ENCODE assay signal across 9 cellular contexts in the genomic region with DNA sequence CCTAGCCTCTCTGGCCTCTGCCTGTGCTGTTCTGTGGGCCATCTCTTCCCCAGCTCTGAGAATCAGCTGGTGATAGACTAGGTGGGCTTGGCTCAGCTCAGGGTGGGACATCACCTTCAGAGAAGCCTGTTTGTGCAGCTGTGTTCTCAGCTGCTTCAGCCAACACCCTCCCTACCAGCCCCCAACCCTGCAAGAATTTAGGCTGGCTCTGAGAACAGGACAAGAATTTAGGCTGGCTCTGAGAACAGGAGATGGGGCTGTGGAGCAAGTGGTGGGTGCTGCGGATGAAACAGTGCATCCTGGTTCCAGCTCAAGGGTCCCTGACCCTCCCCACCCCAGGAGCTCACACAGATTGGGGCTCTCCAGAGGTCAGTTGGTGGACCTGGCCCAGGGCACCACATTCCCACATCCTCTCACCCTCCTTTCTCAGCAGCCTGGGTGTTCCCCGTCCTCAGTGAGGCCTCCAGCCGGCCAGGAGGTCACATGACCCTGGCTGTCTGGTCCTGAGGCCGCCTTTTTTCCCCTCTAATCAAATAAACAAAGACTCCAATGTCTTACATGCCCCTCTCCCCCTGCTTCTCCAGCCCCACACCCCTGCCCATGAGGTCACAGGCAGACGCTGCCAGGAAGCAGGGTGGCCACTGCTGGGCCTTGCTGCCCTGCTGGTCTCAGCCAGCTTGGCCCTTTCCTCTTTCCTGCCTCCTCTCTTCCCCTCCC. TPM values are rescaled to one million over a fixed set of nuclear protein-coding genes. Genes with fewer than 3 reads are reported as not detected.
DNase-seq lines count a peak whose midpoint lies in the region; ATAC-seq and TF ChIP-seq lines count a peak whose summit lies in the region.
"Had no signal": no experiment of that assay in that cellular context is flagged by ENCODE, and none has a peak within 500 bp of the region (broad histone marks: within the 10 kb centered on the region; RNA-seq: fewer than 3 reads in every experiment).

No MANE protein-coding gene starts in this region.

- ATAC-seq in body of pancreas (peak; percentile 70), HG02623 (IDR thresholded peaks at IDR 0.05; ENCODE audit: unreplicated experiment) (no peak)

- no peak for TF ChIP-seq CTCF in body of pancreas (IDR thresholded peaks at IDR 0.05)

- H3K27me3 ChIP-seq in body of pancreas (no peaks in the 10 kb centered on the region), stomach smooth muscle (ENCODE audit: control insufficient read depth in 1 of 2, insufficient read depth in 2 of 2, low read length in 2 of 2) (no peaks in the 10 kb centered on the region)

- peaks cover 2% of the 10 kb centered on the region for H3K36me3 Mint-ChIP-seq in IgD-negative memory B cell

- peak overlapping the region in 1 of 2 donors; percentile 29 for H3K9ac ChIP-seq in stomach smooth muscle (ENCODE audit: low read length in 2 of 2)

- H3K27ac ChIP-seq in body of pancreas = peak overlapping the region in 3 of 4 donors; percentile 4 to 61 (median 55)
- peak overlapping the region; percentile 67 for H3K27ac ChIP-seq in stomach smooth muscle (ENCODE audit: low read length)

- H3K4me1 Mint-ChIP-seq in IgD-negative memory B cell = peaks cover 16 to 42% (median 33%) of the 10 kb centered on the region in 3 donors

- intact Hi-C loops in body of pancreas (cut with DNase I) = no loop called here

- H3K9me3 ChIP-seq in body of pancreas (no peaks in the 10 kb centered on the region), stomach smooth muscle (ENCODE audit: control insufficient read depth in 2 of 2, low read length in 2 of 2) (no peaks in the 10 kb centered on the region)

- H3K4me3 Mint-ChIP-seq in IgD-negative memory B cell = peak overlapping the region in 2 of 4 donors; percentile 82 to 88

- H3K36me3 ChIP-seq in body of pancreas (replicated peaks in 1 of 2; ENCODE audit: insufficient read depth in 1 of 2, low read depth in 2 of 2) (peaks cover 0 to 1% of the 10 kb centered on the region in 2 donors), stomach smooth muscle (ENCODE audit: control insufficient read depth in 2 of 2, insufficient read depth in 2 of 2, low read length in 2 of 2) (peaks cover 28 to 31% of the 10 kb centered on the region in 2 donors)

- H3K9me3 Mint-ChIP-seq in IgD-negative memory B cell = no peaks in the 10 kb centered on the region

- DNase-seq in body of pancreas (peak in 3 of 4 donors; percentile 44 to 52 (median 46)), kidney tubule cell (ENCODE audit: low spot score) (peak; percentile 51), NCI-H1105 (lab: John Stamatoyannopoulos, UW) (no peak), NCI-H187 (lab: John Stamatoyannopoulos, UW) (no peak), SKM-1 (lab: John Stamatoyannopoulos, UW; ENCODE audit: unreplicated experiment) (no peak)

- H3K4me1 ChIP-seq in body of pancreas = peaks cover 23% of the 10 kb centered on the region
- peaks cover 71% of the 10 kb centered on the region for H3K4me1 ChIP-seq in stomach smooth muscle (ENCODE audit: control insufficient read depth, insufficient read depth, low read length)

- peak overlapping the region; percentile 60 to 89 (median 88) for H3K27ac Mint-ChIP-seq in IgD-negative memory B cell

- TF ChIP-seq POLR2A in body of pancreas (IDR thresholded peaks at IDR 0.05) = no peak

- H3K4me3 ChIP-seq in body of pancreas = no peak overlapping the region
- peak overlapping the region in 1 of 2 donors; percentile 40 for H3K4me3 ChIP-seq in stomach smooth muscle (ENCODE audit: low read length in 2 of 2)
- H3K4me3 ChIP-seq: lung had no signal

- 36 to 55% methylated on average over 4 to 5 of the region's 5 CpGs for WGBS in body of pancreas, 2 donors

- H3K27me3 Mint-ChIP-seq in IgD-negative memory B cell = no peaks in the 10 kb centered on the region

RNA-seq across cellular contexts. Expression of gene PLEKHO2, which starts 14.9 kb away (rescaled TPM):
- 45.1 TPM for polyA plus RNA-seq in IgD-negative memory B cell
- total RNA-seq in body of pancreas = 1 to 10 TPM; 7.0 to 9.9 TPM

RNA-seq across cellular contexts. Expression of gene PIF1, which starts 31.1 kb away (rescaled TPM):
- 2.4 TPM for polyA plus RNA-seq in IgD-negative memory B cell
- not detected for total RNA-seq in body of pancreas

RNA-seq across cellular contexts. Expression of gene ANKDD1A, which starts 55.1 kb away (rescaled TPM):
- 3.4 TPM for polyA plus RNA-seq in IgD-negative memory B cell
- total RNA-seq in body of pancreas = 10 to 100 TPM in 1 of 2 donors, 1 to 10 TPM in 1; 3.9 to 18.8 TPM

Comparison
In these comparisons a context has a peak if more than half of its experiments do, and no peak if none do; other contexts are left out.
1. DNase-seq: peak in body of pancreas (3 of 4) and kidney tubule cell (single experiment); none in NCI-H1105 (single experiment), NCI-H187 (0 of 2) and SKM-1 (single experiment).